In genomic region chr2:196101325-196101981, GRCh38 we compare ENCODE assay signal across 8 cellular contexts. TPM values are rescaled to one million over a fixed set of nuclear protein-coding genes. Genes with fewer than 3 reads are reported as not detected.
DNase-seq lines count a peak whose midpoint lies in the region; ATAC-seq and TF ChIP-seq lines count a peak whose summit lies in the region.

No MANE protein-coding gene starts in this region.

- no peak overlapping the region for H3K9ac ChIP-seq in smooth muscle cell (ENCODE audit: low read depth)

- no peaks in the 10 kb centered on the region for H3K27me3 ChIP-seq in smooth muscle cell (ENCODE audit: low read depth)

- H3K27ac ChIP-seq in smooth muscle cell (ENCODE audit: low read depth): no peak overlapping the region

- H4K20me1 ChIP-seq in smooth muscle cell (ENCODE audit: low read depth): no peaks in the 10 kb centered on the region

- H3K4me3 ChIP-seq in lower leg skin (ENCODE audit: low read depth, poor library complexity, severe bottlenecking) (no peak overlapping the region), smooth muscle cell (no peak overlapping the region)

- no peaks in the 10 kb centered on the region for H3K79me2 ChIP-seq in smooth muscle cell (ENCODE audit: low read depth)

- WGBS in lower leg skin, 2 donors: 50 to 51% methylated on average over 6 of the region's 6 CpGs
- 41% methylated on average over 6 of the region's 6 CpGs for WGBS in smooth muscle cell (ENCODE audit: low lambda C conversion rate)

- TF ChIP-seq POLR2A in lower leg skin (IDR thresholded peaks at IDR 0.05): no peak

- no peak overlapping the region for H2AFZ ChIP-seq in smooth muscle cell (ENCODE audit: low read depth)

- H3F3A ChIP-seq in smooth muscle cell (ENCODE audit: low read depth): no peaks in the 10 kb centered on the region

- H3K27me3 Mint-ChIP-seq in activated CD8-positive, alpha-beta memory T cell treated with anti-CD3 and anti-CD28 coated beads, Interleukin-2, amount 10 ng/mL, durations not matched to agents 7 days and 5 days: no peaks in the 10 kb centered on the region
- peaks cover 2% of the 10 kb centered on the region for H3K27me3 Mint-ChIP-seq in nephron progenitor cell (ENCODE audit: low read depth, poor library complexity)

- no peak overlapping the region for H3K4me3 Mint-ChIP-seq in activated CD8-positive, alpha-beta memory T cell treated with anti-CD3 and anti-CD28 coated beads, Interleukin-2, amount 10 ng/mL, durations not matched to agents 7 days and 5 days
- H3K4me3 Mint-ChIP-seq in nephron progenitor cell: no peak overlapping the region

- H3K4me1 ChIP-seq in smooth muscle cell (ENCODE audit: low read depth): no peaks in the 10 kb centered on the region

- H3K4me1 Mint-ChIP-seq in activated CD8-positive, alpha-beta memory T cell treated with anti-CD3 and anti-CD28 coated beads, Interleukin-2, amount 10 ng/mL, durations not matched to agents 7 days and 5 days: peaks cover 14% of the 10 kb centered on the region
- peaks cover 32% of the 10 kb centered on the region for H3K4me1 Mint-ChIP-seq in nephron progenitor cell

- no peaks in the 10 kb centered on the region for H3K36me3 Mint-ChIP-seq in activated CD8-positive, alpha-beta memory T cell treated with anti-CD3 and anti-CD28 coated beads, Interleukin-2, amount 10 ng/mL, durations not matched to agents 7 days and 5 days
- H3K36me3 Mint-ChIP-seq in nephron progenitor cell (ENCODE audit: low read depth): no peaks in the 10 kb centered on the region

- H3K9me3 ChIP-seq in smooth muscle cell (replicated peaks; ENCODE audit: low read depth): no peaks in the 10 kb centered on the region

- H3K9me3 Mint-ChIP-seq in activated CD8-positive, alpha-beta memory T cell treated with anti-CD3 and anti-CD28 coated beads, Interleukin-2, amount 10 ng/mL, durations not matched to agents 7 days and 5 days (ENCODE audit: low read depth): no peaks in the 10 kb centered on the region
- no peaks in the 10 kb centered on the region for H3K9me3 Mint-ChIP-seq in nephron progenitor cell

- no peak overlapping the region for H3K27ac Mint-ChIP-seq in activated CD8-positive, alpha-beta memory T cell treated with anti-CD3 and anti-CD28 coated beads, Interleukin-2, amount 10 ng/mL, durations not matched to agents 7 days and 5 days
- H3K27ac Mint-ChIP-seq in nephron progenitor cell: peak overlapping the region; percentile 86

- CTCF ChIA-PET in activated CD8-positive, alpha-beta memory T cell treated with anti-CD3 and anti-CD28 coated beads, Interleukin-2, amount 10 ng/mL, durations not matched to agents 7 days and 5 days (lab: Charles Lee): interaction anchor here (0.6 to 1.6 kb wide), 4 partner anchors 16 to 236 kb away, joined by 3 to 7 read pairs (median 3); no protein-coding TSS in a partner anchor

- intact Hi-C loops in lower leg skin (cut with DNase I; ENCODE audit: low total_unique reads): no loop called here

- ATAC-seq in GM19043 (IDR thresholded peaks at IDR 0.05; ENCODE audit: low read depth, unreplicated experiment) (peak; percentile 89), HG03097 (IDR thresholded peaks at IDR 0.05; ENCODE audit: low FRiP score, unreplicated experiment) (peak; percentile 83)
- peak; percentile 76 for ATAC-seq in activated CD8-positive, alpha-beta memory T cell treated with anti-CD3 and anti-CD28 coated beads, Interleukin-2, amount 10 ng/mL, durations not matched to agents 7 days and 5 days

- DNase-seq in AG08395 (ENCODE audit: low spot score) (peak; percentile 17), nephron progenitor cell (no peak), lower leg skin (ENCODE audit: low spot score in 2 of 2) (no peak), smooth muscle cell (lab: John Stamatoyannopoulos, UW; ENCODE audit: unreplicated experiment) (no peak), NCI-H2171 (lab: John Stamatoyannopoulos, UW) (no peak)
- DNase-seq in activated CD8-positive, alpha-beta memory T cell treated with anti-CD3 and anti-CD28 coated beads, Interleukin-2, amount 10 ng/mL, durations not matched to agents 7 days and 5 days: no peak

- no peak for TF ChIP-seq CTCF in nephron progenitor cell (IDR thresholded peaks at IDR 0.05)
- no peak for TF ChIP-seq CTCF in lower leg skin (IDR thresholded peaks at IDR 0.05)
- no peak for TF ChIP-seq CTCF in smooth muscle cell (IDR thresholded peaks at IDR 0.05; ENCODE audit: borderline replicate concordance, insufficient read depth, poor library complexity, severe bottlenecking)

- H3K4me2 ChIP-seq in smooth muscle cell: no peak overlapping the region

- no peaks in the 10 kb centered on the region for H3K36me3 ChIP-seq in smooth muscle cell (ENCODE audit: low read depth)

RNA-seq across cellular contexts. Expression of gene DNAH7, which starts 32.8 kb away (rescaled TPM):
- total RNA-seq in activated CD8-positive, alpha-beta memory T cell treated with anti-CD3 and anti-CD28 coated beads, Interleukin-2, amount 10 ng/mL, durations not matched to agents 7 days and 5 days: under 1 TPM in 1 of 2 experiments, not detected in 1; 0.20 TPM
- under 1 TPM; 0.08 to 0.34 (median 0.17) TPM for total RNA-seq in lower leg skin
- 0.18 and 0.99 TPM in 2 replicates for total RNA-seq in smooth muscle cell
- polyA plus RNA-seq in smooth muscle cell: 1.2 and 1.3 TPM in 2 replicates
